Comparison of ENCODE assay signal across 1 cellular context in genomic region chr9:124861342-124862229, GRCh38.
TF ChIP-seq lines count a peak whose summit lies in the region.

Gene ARPC5L, plus strand, starts transcription at chr9:124862130. Its CDS starts 7,161 bp downstream, at chr9:124869291.
Gene RPL35, minus strand, starts transcription at chr9:124861957. Its CDS starts 45 bp downstream, at chr9:124861912.

TF ChIP-seq in GM12878, 131 proteins besides CTCF, POLR2A, EP300 and RAD21 (continued from another document and continues in another):
- no peak; the same call in 1 of the 2 replicates for TF ChIP-seq PRDM15 (CRISPR knock-in tag; IDR thresholded peaks at IDR 0.05)
- peak; percentile 70 for TF ChIP-seq NR2F1 (conservative IDR thresholded peaks at IDR 0.05)
- TF ChIP-seq SREBF2 (IDR thresholded peaks at IDR 0.05; ENCODE audit: low read length), result no peak
- peak; percentile 29; the same call in 1 of the 2 replicates for TF ChIP-seq MLLT1 (IDR thresholded peaks at IDR 0.05)
- peak; percentile 34 for TF ChIP-seq E4F1 (IDR thresholded peaks at IDR 0.05; ENCODE audit: borderline replicate concordance, partially characterized antibody)
- TF ChIP-seq NBN (IDR thresholded peaks at IDR 0.05), result no peak
- no peak for TF ChIP-seq TCF7 (IDR thresholded peaks at IDR 0.05; ENCODE audit: borderline replicate concordance)
- TF ChIP-seq BCL11A (IDR thresholded peaks at IDR 0.05; ENCODE audit: low read depth, low read length), result no peak
- TF ChIP-seq NKRF (conservative IDR thresholded peaks at IDR 0.05), result peak; percentile 75
- TF ChIP-seq PAX5 (IDR thresholded peaks at IDR 0.05; ENCODE audit: borderline replicate concordance, low read depth, low read length), result peak; percentile 69; the same call in 1 of the 2 replicates
- TF ChIP-seq DPF2 (IDR thresholded peaks at IDR 0.05), result peak; percentile 81
- no peak for TF ChIP-seq PML (IDR thresholded peaks at IDR 0.05; ENCODE audit: low read length)
- TF ChIP-seq SUPT20H (IDR thresholded peaks at IDR 0.05; ENCODE audit: borderline replicate concordance, control insufficient read depth, low read depth, low read length), result no peak
- peak; percentile 56 for TF ChIP-seq SIX5 (IDR thresholded peaks at IDR 0.05; ENCODE audit: low read depth, low read length, severe bottlenecking)
- no peak for TF ChIP-seq CHD4 (IDR thresholded peaks at IDR 0.05)
- peak; percentile 99 for TF ChIP-seq ZNF207 (IDR thresholded peaks at IDR 0.05; ENCODE audit: borderline replicate concordance)
- no peak for TF ChIP-seq NFIC (IDR thresholded peaks at IDR 0.05; ENCODE audit: low read depth, low read length)
- TF ChIP-seq ZNF592 (IDR thresholded peaks at IDR 0.05), result no peak
- TF ChIP-seq PKNOX1 (IDR thresholded peaks at IDR 0.05), result peak; percentile 58; the same call in 1 of the 2 replicates
- no peak for TF ChIP-seq BMI1 (IDR thresholded peaks at IDR 0.05; ENCODE audit: borderline replicate concordance)
- peak; percentile 67; the same call in 1 of the 2 replicates for TF ChIP-seq CHD2 (IDR thresholded peaks at IDR 0.05; ENCODE audit: borderline replicate concordance, low read depth, low read length)
- 0 out of 4 replicates have a peak, but pooled peaks of 1 of the 2 experiments have one; percentile 27 for TF ChIP-seq IKZF2 (IDR thresholded peaks at IDR 0.05)
- no peak for TF ChIP-seq ATF2 (IDR thresholded peaks at IDR 0.05; ENCODE audit: low read length)
- TF ChIP-seq ATF7 (IDR thresholded peaks at IDR 0.05; ENCODE audit: low read depth), result peak; percentile 86
- peak; percentile 46 for TF ChIP-seq ZNF687 (IDR thresholded peaks at IDR 0.05)
- no peak for TF ChIP-seq IRF3 (IDR thresholded peaks at IDR 0.05)
- TF ChIP-seq SPI1 (IDR thresholded peaks at IDR 0.05; ENCODE audit: borderline replicate concordance, insufficient read depth, low read depth, low read length), result peak; percentile 78
- peak; percentile 78 for TF ChIP-seq MYC (IDR thresholded peaks at IDR 0.05; ENCODE audit: insufficient read depth, insufficient read length, insufficient replicate concordance, low read length, severe bottlenecking)
- no peak; the same call in 1 of the 2 replicates for TF ChIP-seq KAT2A (conservative IDR thresholded peaks at IDR 0.05; ENCODE audit: control insufficient read depth, low read depth, low read length)
- TF ChIP-seq CBX3 (IDR thresholded peaks at IDR 0.05; ENCODE audit: borderline replicate concordance, low read depth), result no peak
- TF ChIP-seq MEF2A (IDR thresholded peaks at IDR 0.05; ENCODE audit: insufficient read depth, low read depth, low read length), result peak; percentile 48; the same call in 1 of the 2 replicates
- no peak for TF ChIP-seq NFYA (IDR thresholded peaks at IDR 0.05; ENCODE audit: borderline replicate concordance, low read depth, low read length)
- peak; percentile 78; the same call in 1 of the 2 replicates for TF ChIP-seq SIN3A (IDR thresholded peaks at IDR 0.05; ENCODE audit: low read depth, low read length)
- TF ChIP-seq ZNF24 (IDR thresholded peaks at IDR 0.05), result peak; percentile 95
